1 cellular context compared by ENCODE assay signal in genomic region chr16:11296706-11297491, GRCh38.
A peak's percentile ranks its signal among the peaks of the same experiment; 100 is the strongest.
TF ChIP-seq lines count a peak whose summit lies in the region.

No MANE protein-coding gene starts in this region.

TF ChIP-seq in HepG2, 621 proteins besides CTCF, POLR2A, EP300 and RAD21 (continued from another document and continues in another):
- TF ChIP-seq, protein P1, sequence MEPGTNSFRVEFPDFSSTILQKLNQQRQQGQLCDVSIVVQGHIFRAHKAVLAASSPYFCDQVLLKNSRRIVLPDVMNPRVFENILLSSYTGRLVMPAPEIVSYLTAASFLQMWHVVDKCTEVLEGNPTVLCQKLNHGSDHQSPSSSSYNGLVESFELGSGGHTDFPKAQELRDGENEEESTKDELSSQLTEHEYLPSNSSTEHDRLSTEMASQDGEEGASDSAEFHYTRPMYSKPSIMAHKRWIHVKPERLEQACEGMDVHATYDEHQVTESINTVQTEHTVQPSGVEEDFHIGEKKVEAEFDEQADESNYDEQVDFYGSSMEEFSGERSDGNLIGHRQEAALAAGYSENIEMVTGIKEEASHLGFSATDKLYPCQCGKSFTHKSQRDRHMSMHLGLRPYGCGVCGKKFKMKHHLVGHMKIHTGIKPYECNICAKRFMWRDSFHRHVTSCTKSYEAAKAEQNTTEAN (CRISPR knock-in tag; conservative IDR thresholded peaks at IDR 0.05): no peak
- TF ChIP-seq HIVEP1 (CRISPR knock-in tag; IDR thresholded peaks at IDR 0.05): 0 out of 2 replicates have a peak, but pooled peaks have one; percentile 22
- TF ChIP-seq TGIF2 (CRISPR knock-in tag; IDR thresholded peaks at IDR 0.05): no peak
- TF ChIP-seq, protein P2, sequence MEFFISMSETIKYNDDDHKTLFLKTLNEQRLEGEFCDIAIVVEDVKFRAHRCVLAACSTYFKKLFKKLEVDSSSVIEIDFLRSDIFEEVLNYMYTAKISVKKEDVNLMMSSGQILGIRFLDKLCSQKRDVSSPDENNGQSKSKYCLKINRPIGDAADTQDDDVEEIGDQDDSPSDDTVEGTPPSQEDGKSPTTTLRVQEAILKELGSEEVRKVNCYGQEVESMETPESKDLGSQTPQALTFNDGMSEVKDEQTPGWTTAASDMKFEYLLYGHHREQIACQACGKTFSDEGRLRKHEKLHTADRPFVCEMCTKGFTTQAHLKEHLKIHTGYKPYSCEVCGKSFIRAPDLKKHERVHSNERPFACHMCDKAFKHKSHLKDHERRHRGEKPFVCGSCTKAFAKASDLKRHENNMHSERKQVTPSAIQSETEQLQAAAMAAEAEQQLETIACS (CRISPR knock-in tag; IDR thresholded peaks at IDR 0.05): no peak
- TF ChIP-seq MYNN (CRISPR knock-in tag; IDR thresholded peaks at IDR 0.05; ENCODE audit: low read depth): no peak
- peak; percentile 75; the same call in 1 of the 2 replicates for TF ChIP-seq THAP11 (CRISPR knock-in tag; IDR thresholded peaks at IDR 0.05)
- peak; percentile 59; the same call in 1 of the 2 replicates for TF ChIP-seq ZNF580 (CRISPR knock-in tag; IDR thresholded peaks at IDR 0.05; ENCODE audit: borderline replicate concordance, low read depth)
- TF ChIP-seq CEBPG (CRISPR knock-in tag; IDR thresholded peaks at IDR 0.05): peak; percentile 62
- TF ChIP-seq, protein P3, sequence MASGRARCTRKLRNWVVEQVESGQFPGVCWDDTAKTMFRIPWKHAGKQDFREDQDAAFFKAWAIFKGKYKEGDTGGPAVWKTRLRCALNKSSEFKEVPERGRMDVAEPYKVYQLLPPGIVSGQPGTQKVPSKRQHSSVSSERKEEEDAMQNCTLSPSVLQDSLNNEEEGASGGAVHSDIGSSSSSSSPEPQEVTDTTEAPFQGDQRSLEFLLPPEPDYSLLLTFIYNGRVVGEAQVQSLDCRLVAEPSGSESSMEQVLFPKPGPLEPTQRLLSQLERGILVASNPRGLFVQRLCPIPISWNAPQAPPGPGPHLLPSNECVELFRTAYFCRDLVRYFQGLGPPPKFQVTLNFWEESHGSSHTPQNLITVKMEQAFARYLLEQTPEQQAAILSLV (CRISPR knock-in tag; IDR thresholded peaks at IDR 0.05; ENCODE audit: borderline replicate concordance): no peak
- TF ChIP-seq ZBTB7A (CRISPR knock-in tag; IDR thresholded peaks at IDR 0.05): peak; percentile 78; the same call in 1 of the 2 replicates
- 0 out of 2 replicates have a peak, but pooled peaks have one; percentile 36 for TF ChIP-seq MTF2 (CRISPR knock-in tag; IDR thresholded peaks at IDR 0.05; ENCODE audit: borderline replicate concordance)
- peak; percentile 68; the same call in 1 of the 2 replicates for TF ChIP-seq ZNF75D (CRISPR knock-in tag; IDR thresholded peaks at IDR 0.05; ENCODE audit: borderline replicate concordance)
- no peak for TF ChIP-seq BRD4 (CRISPR knock-in tag; IDR thresholded peaks at IDR 0.05)
- 0 out of 2 replicates have a peak, but pooled peaks have one; percentile 31 for TF ChIP-seq PHF20 (CRISPR knock-in tag; IDR thresholded peaks at IDR 0.05)
- no peak for TF ChIP-seq REPIN1 (CRISPR knock-in tag; IDR thresholded peaks at IDR 0.05; ENCODE audit: borderline replicate concordance, low read depth)
- TF ChIP-seq ZNF614 (CRISPR knock-in tag; IDR thresholded peaks at IDR 0.05; ENCODE audit: borderline replicate concordance): no peak; the same call in 1 of the 2 replicates
- TF ChIP-seq MIXL1 (CRISPR knock-in tag; IDR thresholded peaks at IDR 0.05): peak; percentile 70
- TF ChIP-seq ZFY (CRISPR knock-in tag; IDR thresholded peaks at IDR 0.05): no peak; the same call in 1 of the 2 replicates
- no peak for TF ChIP-seq ZNF468 (CRISPR knock-in tag; IDR thresholded peaks at IDR 0.05)
- TF ChIP-seq, protein P4, sequence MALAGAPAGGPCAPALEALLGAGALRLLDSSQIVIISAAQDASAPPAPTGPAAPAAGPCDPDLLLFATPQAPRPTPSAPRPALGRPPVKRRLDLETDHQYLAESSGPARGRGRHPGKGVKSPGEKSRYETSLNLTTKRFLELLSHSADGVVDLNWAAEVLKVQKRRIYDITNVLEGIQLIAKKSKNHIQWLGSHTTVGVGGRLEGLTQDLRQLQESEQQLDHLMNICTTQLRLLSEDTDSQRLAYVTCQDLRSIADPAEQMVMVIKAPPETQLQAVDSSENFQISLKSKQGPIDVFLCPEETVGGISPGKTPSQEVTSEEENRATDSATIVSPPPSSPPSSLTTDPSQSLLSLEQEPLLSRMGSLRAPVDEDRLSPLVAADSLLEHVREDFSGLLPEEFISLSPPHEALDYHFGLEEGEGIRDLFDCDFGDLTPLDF (CRISPR knock-in tag; IDR thresholded peaks at IDR 0.05): 0 out of 2 replicates have a peak, but pooled peaks have one; percentile 50
- peak; percentile 75 for TF ChIP-seq ZEB1 (IDR thresholded peaks at IDR 0.05; ENCODE audit: insufficient replicate concordance, low read depth)
- peak; percentile 16; the same call in 1 of the 2 replicates for TF ChIP-seq ZNF546 (CRISPR knock-in tag; conservative IDR thresholded peaks at IDR 0.05)
- TF ChIP-seq, protein P5, sequence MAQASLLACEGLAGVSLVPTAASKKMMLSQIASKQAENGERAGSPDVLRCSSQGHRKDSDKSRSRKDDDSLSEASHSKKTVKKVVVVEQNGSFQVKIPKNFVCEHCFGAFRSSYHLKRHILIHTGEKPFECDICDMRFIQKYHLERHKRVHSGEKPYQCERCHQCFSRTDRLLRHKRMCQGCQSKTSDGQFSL (CRISPR knock-in tag; IDR thresholded peaks at IDR 0.05): no peak
- TF ChIP-seq ZNF761 (CRISPR knock-in tag; conservative IDR thresholded peaks at IDR 0.05): 0 out of 2 replicates have a peak, but pooled peaks have one; percentile 15
- TF ChIP-seq ZNF280D (CRISPR knock-in tag; IDR thresholded peaks at IDR 0.05): peak; percentile 14; the same call in 1 of the 2 replicates
- no peak for TF ChIP-seq IRX3 (CRISPR knock-in tag; IDR thresholded peaks at IDR 0.05; ENCODE audit: borderline replicate concordance, low read depth)
- TF ChIP-seq ETS1 (CRISPR knock-in tag; IDR thresholded peaks at IDR 0.05): no peak
- TF ChIP-seq GFI1 (CRISPR knock-in tag; IDR thresholded peaks at IDR 0.05; ENCODE audit: borderline replicate concordance): peak; percentile 14
- TF ChIP-seq ELF1 (CRISPR knock-in tag; IDR thresholded peaks at IDR 0.05): peak; percentile 10; the same call in 1 of the 2 replicates
- no peak for TF ChIP-seq TBX2 (CRISPR knock-in tag; IDR thresholded peaks at IDR 0.05; ENCODE audit: borderline replicate concordance)
- peak; percentile 83 for TF ChIP-seq BHLHE40 (IDR thresholded peaks at IDR 0.05; ENCODE audit: low read length)
- TF ChIP-seq SOX5 (CRISPR knock-in tag; IDR thresholded peaks at IDR 0.05; ENCODE audit: borderline replicate concordance): peak; percentile 72
- TF ChIP-seq MYC (CRISPR knock-in tag; IDR thresholded peaks at IDR 0.05; ENCODE audit: borderline replicate concordance): peak; percentile 57
- peak; percentile 74; the same call in 1 of the 2 replicates for TF ChIP-seq ZNF543 (CRISPR knock-in tag; IDR thresholded peaks at IDR 0.05)
- TF ChIP-seq ATF2 (CRISPR knock-in tag; IDR thresholded peaks at IDR 0.05): peak; percentile 36
- TF ChIP-seq ZNF776 (CRISPR knock-in tag; IDR thresholded peaks at IDR 0.05): 0 out of 2 replicates have a peak, but pooled peaks have one; percentile 8
- peak; percentile 62 for TF ChIP-seq RBFOX2 (IDR thresholded peaks at IDR 0.05; ENCODE audit: low read depth, low read length)
- peak; percentile 66 for TF ChIP-seq ZNF318 (CRISPR knock-in tag; IDR thresholded peaks at IDR 0.05)
- peak; percentile 98; the same call in 1 of the 2 replicates for TF ChIP-seq ZNF383 (CRISPR knock-in tag; IDR thresholded peaks at IDR 0.05; ENCODE audit: borderline replicate concordance)
- peak; percentile 78; the same call in 1 of the 2 replicates for TF ChIP-seq ZFX (CRISPR knock-in tag; IDR thresholded peaks at IDR 0.05; ENCODE audit: low read depth)
- no peak for TF ChIP-seq NR3C1 (CRISPR knock-in tag; IDR thresholded peaks at IDR 0.05)
